8 cellular contexts compared by ENCODE assay signal in the genomic region with DNA sequence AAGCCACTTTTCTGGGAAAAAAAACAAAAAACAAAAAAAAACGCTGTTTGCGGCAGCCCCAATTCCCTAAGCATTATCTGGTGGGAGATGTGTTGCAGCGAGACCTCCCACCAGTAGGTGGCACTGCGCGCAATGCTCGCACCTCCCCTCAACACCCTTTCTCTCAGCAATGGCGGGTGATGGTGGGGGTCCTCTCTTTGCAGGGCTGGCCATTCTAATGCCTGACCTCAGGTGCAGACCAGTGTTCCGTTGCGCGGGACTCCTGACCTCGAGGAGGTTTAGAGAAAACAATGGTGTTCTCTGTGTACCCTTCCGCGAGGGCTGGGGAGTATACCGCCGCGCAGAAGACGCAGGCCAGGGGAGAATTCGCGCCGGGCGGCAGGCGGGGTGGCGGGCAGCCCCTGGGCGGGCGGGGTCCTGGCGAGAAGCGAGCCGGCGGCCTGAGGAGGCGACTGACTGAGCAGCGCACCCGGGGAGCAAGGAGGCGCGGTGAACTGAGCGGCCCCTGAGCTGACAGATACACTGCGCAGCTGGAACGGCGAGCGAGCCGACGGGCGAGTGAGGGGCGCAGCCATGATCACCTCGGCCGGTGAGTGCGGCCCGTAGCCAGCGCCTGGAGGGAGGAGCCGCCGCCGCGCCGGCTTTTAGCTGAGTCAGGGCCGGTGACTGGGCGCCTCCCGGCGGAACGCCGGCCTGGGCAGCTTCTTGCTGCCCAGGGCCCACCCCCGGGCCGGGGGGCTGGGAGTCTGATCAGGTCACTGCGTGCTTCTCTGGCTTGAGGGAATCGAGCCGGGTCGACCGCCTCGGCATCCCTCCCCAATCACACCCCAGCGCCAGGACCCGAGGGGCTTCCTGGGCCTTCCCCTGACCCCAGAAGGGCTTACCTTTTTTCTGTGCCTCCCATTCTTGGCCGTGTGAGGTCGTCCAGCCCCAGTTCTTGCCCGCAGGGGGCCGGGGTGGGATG. TPM values are rescaled to one million over a fixed set of nuclear protein-coding genes. Genes with fewer than 3 reads are reported as not detected.
DNase-seq lines count a peak whose midpoint lies in the region; ATAC-seq and TF ChIP-seq lines count a peak whose summit lies in the region.

A gene (plus strand): TSS at position 415 of the 964 bp plus-strand sequence. CDS start 159 bp downstream, at position 574.

- peak within 1 kb of the TSS; percentile 92 for H3K4me3 ChIP-seq in Caco-2 (ENCODE audit: low read depth, low read length)

- ATAC-seq in effector memory CD8-positive, alpha-beta T cell (replicated peaks), result peak; percentile 82
- peak; percentile 81 for ATAC-seq in memory B cell (ENCODE audit: low read depth)

- CTCF ChIA-PET in Caco-2 (lab: Charles Lee), result interaction anchor here (1.2 kb wide), 1 partner anchor 69 kb away, joined by 6 read pairs; no protein-coding TSS in a partner anchor

- H3K36me3 ChIP-seq in Caco-2 (ENCODE audit: control insufficient read depth, insufficient read depth, low read length), result no peaks in the 10 kb centered on the region; the same call in 1 of the 2 replicates

- H3K27me3 ChIP-seq in Caco-2 (replicated peaks; ENCODE audit: control insufficient read depth, insufficient read depth, low read length), result no peaks in the 10 kb centered on the region

- DNase-seq in Caco-2 (peak; percentile 91 to 92), GM20000 (ENCODE audit: low spot score) (peak; percentile 95), HT-29 (ENCODE audit: low spot score) (peak; percentile 93), NOMO-1 treated with DMSO at 0.1 percent for 48 hours (lab: John Stamatoyannopoulos, UW; ENCODE audit: unreplicated experiment) (peak; percentile 88), memory B cell (ENCODE audit: low spot score in 2 of 2) (peak; percentile 97)
- peak; percentile 86 to 87 for DNase-seq in activated CD8-positive, alpha-beta memory T cell treated with anti-CD3 and anti-CD28 coated beads for 4 hours (ENCODE audit: low read depth in 2 of 2)
- DNase-seq in effector memory CD8-positive, alpha-beta T cell, result peak; percentile 92 to 96 (median 93)
- DNase-seq in stimulated activated CD8-positive, alpha-beta memory T cell treated with anti-CD3 and anti-CD28 coated beads, Interleukin-12 subunit alpha, Interleukin-12 subunit beta, amount 100 ng/mL, for 24 hours (ENCODE audit: extremely low read depth), result peak; percentile 74

- H3K4me1 ChIP-seq in Caco-2, result peaks cover 12% of the 10 kb centered on the region

- peak within 1 kb of the TSS; percentile 99 for H3K27ac Mint-ChIP-seq in Caco-2 (ENCODE audit: unreplicated experiment)
- H3K27ac Mint-ChIP-seq in effector memory CD8-positive, alpha-beta T cell, result peak within 1 kb of the TSS; percentile 97 to 99
- H3K27ac Mint-ChIP-seq in memory B cell, result peak within 1 kb of the TSS; percentile 98

- intact Hi-C loops in Caco-2 (cut with micrococcal nuclease; ENCODE audit: unreplicated experiment), result no loop called here

- BruUV-seq in Caco-2 (replicated peaks; lab: Mats Ljungman, UMichigan), result no TSS peak

- H3K4me1 Mint-ChIP-seq in Caco-2 (ENCODE audit: low read depth, unreplicated experiment) (peaks cover 12% of the 10 kb centered on the region), memory B cell (peaks cover 34% of the 10 kb centered on the region)
- H3K4me1 Mint-ChIP-seq in effector memory CD8-positive, alpha-beta T cell (ENCODE audit: low read depth in 2 of 2), result peaks cover 42 to 48% of the 10 kb centered on the region in 2 donors

- H3K9me3 ChIP-seq in Caco-2, result no peaks in the 10 kb centered on the region

- POLR2A ChIA-PET in Caco-2 (lab: Charles Lee), result no interaction called here

- H3K36me3 Mint-ChIP-seq in Caco-2 (ENCODE audit: insufficient read depth, unreplicated experiment) (peaks cover 40% of the 10 kb centered on the region), memory B cell (peaks cover 1% of the 10 kb centered on the region)
- peaks cover 19% of the 10 kb centered on the region for H3K36me3 Mint-ChIP-seq in effector memory CD8-positive, alpha-beta T cell (ENCODE audit: insufficient read depth)

- peak within 1 kb of the TSS; percentile 93 for H3K4me3 Mint-ChIP-seq in Caco-2 (ENCODE audit: unreplicated experiment)
- peak within 1 kb of the TSS; percentile 90 to 94 for H3K4me3 Mint-ChIP-seq in effector memory CD8-positive, alpha-beta T cell
- H3K4me3 Mint-ChIP-seq in memory B cell, result peak within 1 kb of the TSS; percentile 100

- no peaks in the 10 kb centered on the region for H3K27me3 Mint-ChIP-seq in Caco-2 (ENCODE audit: insufficient read depth, unreplicated experiment)
- H3K27me3 Mint-ChIP-seq in effector memory CD8-positive, alpha-beta T cell, result peaks cover 5 to 16% of the 10 kb centered on the region in 2 donors
- peaks cover 6% of the 10 kb centered on the region for H3K27me3 Mint-ChIP-seq in memory B cell

- TF ChIP-seq CTCF in Caco-2 (IDR thresholded peaks at IDR 0.05; ENCODE audit: insufficient read depth in 1 of 2, low read depth in 1 of 2, low read length in 1 of 2, severe bottlenecking in 1 of 2, unreplicated experiment in 1 of 2) (peak; percentile 70 to 82), GM20000 (IDR thresholded peaks at IDR 0.05; ENCODE audit: extremely low read depth, missing control alignments) (peak; percentile 97)

- H3K9me3 Mint-ChIP-seq in Caco-2 (ENCODE audit: unreplicated experiment) (no peaks in the 10 kb centered on the region), memory B cell (no peaks in the 10 kb centered on the region)
- no peaks in the 10 kb centered on the region for H3K9me3 Mint-ChIP-seq in effector memory CD8-positive, alpha-beta T cell

RNA-seq across cellular contexts. Expression of the gene that starts here (rescaled TPM):
- total RNA-seq in Caco-2 (2022), result 120 and 126 TPM in 2 replicates
- total RNA-seq in HT-29 (2014; rRNA removed; shearing (Covaris generic)), result 72.0 and 93.3 TPM in 2 replicates

Comparison
In these comparisons a context has a peak if more than half of its experiments do, and no peak if none do; other contexts are left out.
1. Peak in every context shown above with its lines: DNase-seq, ATAC-seq and H3K4me3 ChIP-seq.